12 cellular contexts compared by ENCODE assay signal in genomic region chr1:228809621-228810313, GRCh38.
DNase-seq lines count a peak whose midpoint lies in the region; ATAC-seq, FAIRE-seq and TF ChIP-seq lines count a peak whose summit lies in the region.
"Had no signal": no experiment of that assay in that cellular context is flagged by ENCODE, and none has a peak within 500 bp of the region (broad histone marks: within the 10 kb centered on the region; RNA-seq: fewer than 3 reads in every experiment).

No MANE protein-coding gene starts in this region.

- no peak for TF ChIP-seq CTCF in A549 (IDR thresholded peaks at IDR 0.05)
- no peak for TF ChIP-seq CTCF in H9 (conservative IDR thresholded peaks at IDR 0.05)
- TF ChIP-seq CTCF in lower lobe of right lung (IDR thresholded peaks at IDR 0.05), result no peak

- H3K14ac ChIP-seq in H9 (ENCODE audit: insufficient read depth, low read length), result no peak overlapping the region

- TF ChIP-seq POLR2A in A549 (IDR thresholded peaks at IDR 0.05; ENCODE audit: low read length), result no peak

- H3K4me2 ChIP-seq in A549 (peak overlapping the region; percentile 12), H9 (ENCODE audit: insufficient read depth, insufficient read length, low read length) (no peak overlapping the region)
- H3K4me2 ChIP-seq: BLaER1 had no signal

- no peaks in the 10 kb centered on the region for H3K23me2 ChIP-seq in H9 (ENCODE audit: insufficient read length, low read depth, low read length, poor library complexity, severe bottlenecking)

- intact Hi-C loops in lower lobe of right lung (cut with DNase I), result no loop called here

- DNase-seq in A549 (ENCODE audit: low read depth in 1 of 2, low spot score in 1 of 2) (peak in 1 of 2 experiments; percentile 32), H9 (peak; percentile 55), lower lobe of right lung (peak; percentile 44), NCI-H187 (lab: John Stamatoyannopoulos, UW) (no peak), glomerular visceral epithelial cell (ENCODE audit: extremely low spot score) (no peak), GOT3 (lab: John Stamatoyannopoulos, UW) (no peak), C1 segment of cervical spinal cord (lab: John Stamatoyannopoulos, UW) (no peak)
- DNase-seq in activated naive CD8-positive, alpha-beta T cell treated with anti-CD3 and anti-CD28 coated beads, Interleukin-2, amount 50 U/mL, for 24 hours, result no peak
- DNase-seq: NCI-H526 treated with DMSO at 0.1 percent for 48 hours; stimulated activated naive CD4-positive, alpha-beta T cell treated with Interleukin-2 at 50 U/mL for 16 hours had no signal

- no peak overlapping the region for H2AFZ ChIP-seq in H9 (ENCODE audit: low read length)

- H4K20me1 ChIP-seq in H9 (ENCODE audit: control insufficient read depth, insufficient read depth, insufficient read length), result no peaks in the 10 kb centered on the region
- H4K20me1 ChIP-seq: BLaER1 had no signal

- no peak overlapping the region for H3K23ac ChIP-seq in H9 (ENCODE audit: insufficient read length, low read depth, low read length)

- H4K5ac ChIP-seq in H9 (ENCODE audit: insufficient read length, low read depth, low read length), result no peak overlapping the region

- H3K79me1 ChIP-seq in H9 (ENCODE audit: insufficient read depth, low read depth, low read length, poor library complexity, severe bottlenecking), result no peaks in the 10 kb centered on the region

- peak overlapping the region in 2 of 3 experiments; percentile 27 to 42; a peak in 1 of 7 replicates for H3K27ac Mint-ChIP-seq in H9
- peak overlapping the region; percentile 23 for H3K27ac Mint-ChIP-seq in activated naive CD8-positive, alpha-beta T cell treated with anti-CD3 and anti-CD28 coated beads, Interleukin-2, amount 50 U/mL, for 24 hours

- H3K27me3 Mint-ChIP-seq in H9 (ENCODE audit: low read depth), result peaks cover 4% of the 10 kb centered on the region
- no peaks in the 10 kb centered on the region for H3K27me3 Mint-ChIP-seq in activated naive CD8-positive, alpha-beta T cell treated with anti-CD3 and anti-CD28 coated beads, Interleukin-2, amount 50 U/mL, for 24 hours

- peaks cover 0 to 4% of the 10 kb centered on the region in 2 experiments; a peak in 3 of 5 replicates for H3K9me3 Mint-ChIP-seq in H9
- H3K9me3 Mint-ChIP-seq in activated naive CD8-positive, alpha-beta T cell treated with anti-CD3 and anti-CD28 coated beads, Interleukin-2, amount 50 U/mL, for 24 hours, result no peaks in the 10 kb centered on the region

- no peak overlapping the region for H2AK5ac ChIP-seq in H9 (ENCODE audit: insufficient read length, low read length)

- no peak overlapping the region for H3K56ac ChIP-seq in H9 (ENCODE audit: insufficient read length, low read depth, low read length)

- H3K9me3 ChIP-seq in A549 (no peaks in the 10 kb centered on the region), H9 (ENCODE audit: control insufficient read depth, low read depth, low read length) (no peaks in the 10 kb centered on the region), lower lobe of right lung (no peaks in the 10 kb centered on the region)
- H3K9me3 ChIP-seq: BLaER1 had no signal

- peaks cover 0 to 1% (median 0%) of the 10 kb centered on the region in 3 experiments; a peak in 1 of 7 replicates for H3K36me3 Mint-ChIP-seq in H9 (ENCODE audit: insufficient read depth in 1 of 3, low read depth in 3 of 3)
- H3K36me3 Mint-ChIP-seq in activated naive CD8-positive, alpha-beta T cell treated with anti-CD3 and anti-CD28 coated beads, Interleukin-2, amount 50 U/mL, for 24 hours (ENCODE audit: low read depth), result no peaks in the 10 kb centered on the region

- H3K4me1 Mint-ChIP-seq in H9, result peaks cover 51 to 53% of the 10 kb centered on the region in 2 experiments
- H3K4me1 Mint-ChIP-seq in activated naive CD8-positive, alpha-beta T cell treated with anti-CD3 and anti-CD28 coated beads, Interleukin-2, amount 50 U/mL, for 24 hours, result peaks cover 29% of the 10 kb centered on the region

- no peak overlapping the region for H4K91ac ChIP-seq in H9 (ENCODE audit: insufficient read length, low read depth, low read length)

- no peak overlapping the region for H2BK15ac ChIP-seq in H9 (ENCODE audit: low read depth, low read length)

- no peak overlapping the region for H2BK5ac ChIP-seq in H9 (ENCODE audit: insufficient read length, low read length)

- CTCF ChIA-PET in A549 (lab: Yijun Ruan, JAX), result no interaction called here

- no peak overlapping the region for H2BK120ac ChIP-seq in H9 (ENCODE audit: low read depth, low read length, poor library complexity, severe bottlenecking)

- no peaks in the 10 kb centered on the region for H3K36me3 ChIP-seq in lower lobe of right lung
- H3K36me3 ChIP-seq: BLaER1 had no signal

- no peak overlapping the region for H3K4ac ChIP-seq in H9 (ENCODE audit: low read depth, low read length)

- no peak overlapping the region for H4K8ac ChIP-seq in H9 (replicated peaks; ENCODE audit: insufficient read length, low read depth, low read length)

- WGBS in A549 (ENCODE audit: missing lambda C conversion rate), result 85% methylated on average over 5 of the region's 5 CpGs
- WGBS in H9 (ENCODE audit: extremely low coverage, insufficient read length, low lambda C conversion rate), result no CpG with 5 or more reads among the region's 5 CpGs

- no peak overlapping the region for H3K18ac ChIP-seq in H9 (ENCODE audit: insufficient read length, low read depth, low read length)

- H3K27me3 ChIP-seq in H9 (ENCODE audit: insufficient read depth, low read length) (no peaks in the 10 kb centered on the region), lower lobe of right lung (ENCODE audit: low read depth) (no peaks in the 10 kb centered on the region)
- H3K27me3 ChIP-seq: BLaER1 had no signal

- H2BK20ac ChIP-seq in H9 (ENCODE audit: low read depth, low read length, poor library complexity, severe bottlenecking), result no peak overlapping the region

- no peak for FAIRE-seq in A549 (lab: Jason Lieb, UNC)
- FAIRE-seq: frontal cortex had no signal

- POLR2A ChIA-PET in A549 (lab: Yijun Ruan, JAX), result no interaction called here

- H3K4me3 ChIP-seq in A549, result no peak overlapping the region
- H3K4me3 ChIP-seq in lower lobe of right lung, result no peak overlapping the region
- H3K4me3 ChIP-seq: BLaER1 had no signal

- H3K9ac ChIP-seq in H9 (ENCODE audit: extremely low read depth, insufficient read length, low read length), result no peak overlapping the region
- H3K9ac ChIP-seq: BLaER1 had no signal

- H3K4me3 Mint-ChIP-seq in H9, result peak overlapping the region in 1 of 2 experiments; percentile 22; a peak in 3 of 5 replicates
- H3K4me3 Mint-ChIP-seq in activated naive CD8-positive, alpha-beta T cell treated with anti-CD3 and anti-CD28 coated beads, Interleukin-2, amount 50 U/mL, for 24 hours, result no peak overlapping the region

- H3K4me1 ChIP-seq in A549 (peaks cover 11% of the 10 kb centered on the region), H9 (ENCODE audit: insufficient read depth, low read length) (peaks cover 11% of the 10 kb centered on the region; the same call in 1 of the 2 replicates), lower lobe of right lung (peaks cover 23% of the 10 kb centered on the region)

- ATAC-seq in A549 (peak; percentile 56 to 71; a peak in 4 of 6 replicates), lower lobe of right lung (peak; percentile 78 to 82)
- ATAC-seq in activated naive CD8-positive, alpha-beta T cell treated with anti-CD3 and anti-CD28 coated beads, Interleukin-2, amount 50 U/mL, for 24 hours, result peak; percentile 87

- no peak for TF ChIP-seq RAD21 in A549 (conservative IDR thresholded peaks at IDR 0.05 in 1 of 2, IDR thresholded peaks at IDR 0.05 in 1 of 2)

- H3K27ac ChIP-seq in A549, result peak overlapping the region in 1 of 2 experiments; percentile 47; a peak in 4 of 6 replicates
- H3K27ac ChIP-seq in H9 (ENCODE audit: insufficient read length, low read depth, low read length), result no peak overlapping the region
- H3K27ac ChIP-seq in lower lobe of right lung, result peak overlapping the region; percentile 19
- H3K27ac ChIP-seq: BLaER1 had no signal

- no peak overlapping the region for H2BK12ac ChIP-seq in H9 (ENCODE audit: insufficient read length, low read depth, low read length)

- H3T11ph ChIP-seq in H9 (ENCODE audit: low read length), result no peak overlapping the region

- H3K79me2 ChIP-seq in H9 (ENCODE audit: insufficient read depth, low read length), result no peaks in the 10 kb centered on the region

- TF ChIP-seq EP300 in A549 (IDR thresholded peaks at IDR 0.05), result no peak

TF ChIP-seq in A549, 52 proteins besides CTCF, POLR2A, EP300 and RAD21:
- TF ChIP-seq KDM5A (IDR thresholded peaks at IDR 0.05), result no peak
- no peak for TF ChIP-seq SREBF2 (IDR thresholded peaks at IDR 0.05)
- no peak for TF ChIP-seq ATOH8 (CRISPR knock-in tag; IDR thresholded peaks at IDR 0.05; ENCODE audit: low read depth)
- 0 out of 2 replicates have a peak, but pooled peaks have one; percentile 24 for TF ChIP-seq USF2 (IDR thresholded peaks at IDR 0.05)
- TF ChIP-seq RFX5 (IDR thresholded peaks at IDR 0.05), result no peak
- TF ChIP-seq ZNF302 (CRISPR knock-in tag; IDR thresholded peaks at IDR 0.05), result no peak

Comparison
In these comparisons a context has a peak if more than half of its experiments do, and no peak if none do; other contexts are left out.
1. DNase-seq: peak in H9 (single experiment) and lower lobe of right lung (single experiment); none in activated naive CD8-positive, alpha-beta T cell treated with anti-CD3 and anti-CD28 coated beads, Interleukin-2, amount 50 U/mL, for 24 hours (single experiment), NCI-H187 (0 of 2), glomerular visceral epithelial cell (single experiment), GOT3 (single experiment) and C1 segment of cervical spinal cord (0 of 14).
2. Peak in every context shown above with its lines, with median percentiles within 50 percentile points of each other: ATAC-seq.